ENCODE assay signal across 12 cellular contexts in the genomic region with DNA sequence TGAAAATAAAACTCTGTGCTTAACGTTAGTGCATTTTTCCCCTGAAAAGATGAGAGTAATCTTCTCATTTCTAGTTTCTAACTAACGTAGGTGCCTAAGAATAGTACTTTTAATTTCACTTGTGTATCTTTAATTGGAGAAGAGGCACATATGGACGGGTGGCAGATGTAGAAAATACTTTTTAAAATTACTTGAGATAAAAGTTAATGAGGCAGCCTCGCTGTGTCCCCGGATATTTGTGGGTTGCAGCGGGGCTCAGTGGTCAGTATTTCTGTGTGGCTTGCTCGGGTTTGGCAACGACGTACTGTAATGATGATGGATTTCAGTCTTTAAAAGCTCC. TPM values are rescaled to one million over a fixed set of nuclear protein-coding genes. Genes with fewer than 3 reads are reported as not detected.
DNase-seq lines count a peak whose midpoint lies in the region; ATAC-seq and TF ChIP-seq lines count a peak whose summit lies in the region.
"Had no signal": no experiment of that assay in that cellular context is flagged by ENCODE, and none has a peak within 500 bp of the region (broad histone marks: within the 10 kb centered on the region; RNA-seq: fewer than 3 reads in every experiment).

No MANE protein-coding gene starts in this region.

- no peak overlapping the region for H2BK120ac ChIP-seq in IMR-90 (ENCODE audit: low read depth, low read length)

- H3K4me1 ChIP-seq in IMR-90 (ENCODE audit: control insufficient read depth, insufficient read depth, low read length) (peaks cover 16% of the 10 kb centered on the region), colonic mucosa (peaks cover 2% of the 10 kb centered on the region), mesodermal cell (ENCODE audit: control insufficient read depth, insufficient read depth, low read length, poor library complexity, severe bottlenecking) (peaks cover 16% of the 10 kb centered on the region), thoracic aorta (ENCODE audit: control insufficient read depth in 1 of 2, low read depth in 2 of 2) (peaks cover 18 to 28% of the 10 kb centered on the region in 2 donors)
- H3K4me1 ChIP-seq: gastrocnemius medialis had no signal

- H3K9ac ChIP-seq in IMR-90 (ENCODE audit: low read depth, low read length) = no peak overlapping the region
- H3K9ac ChIP-seq in colonic mucosa (ENCODE audit: low read depth in 2 of 2, low read length in 2 of 2) = peak overlapping the region; percentile 51 to 92

- no TSS peak for BruUV-seq in IMR-90 (replicated peaks; lab: Mats Ljungman, UMichigan)

- H2BK20ac ChIP-seq in IMR-90 (ENCODE audit: low read depth, low read length) = no peak overlapping the region

- H2AK5ac ChIP-seq in IMR-90 (ENCODE audit: low read depth, low read length) = no peak overlapping the region

- no peak overlapping the region for H3K56ac ChIP-seq in IMR-90 (ENCODE audit: extremely low read depth, insufficient read depth, low read length)

- H4K8ac ChIP-seq in IMR-90 (ENCODE audit: low read depth in 2 of 2, low read length in 2 of 2) = no peak overlapping the region

- H2BK5ac ChIP-seq in IMR-90 (ENCODE audit: low read depth, low read length, poor library complexity, severe bottlenecking) = no peak overlapping the region

- POLR2A ChIA-PET in IMR-90 (lab: Charles Lee; ENCODE audit: unreplicated experiment) = no interaction called here

- peaks cover 35% of the 10 kb centered on the region for H4K20me1 ChIP-seq in IMR-90 (ENCODE audit: insufficient read depth, low read length)

- peaks cover 19 to 20% of the 10 kb centered on the region in 2 experiments for H3K79me1 ChIP-seq in IMR-90 (ENCODE audit: low read depth in 1 of 2, low read length in 2 of 2)

- no CpG with 5 or more reads among the region's 9 CpGs for WGBS in IMR-90 (ENCODE audit: extremely low coverage in 2 of 2, insufficient read length in 1 of 2), 2 experiments
- WGBS in mesodermal cell (ENCODE audit: insufficient coverage in 2 of 2), 2 experiments = 8 to 13% methylated on average over 6 of the region's 9 CpGs

- intact Hi-C loops in IMR-90 (cut with micrococcal nuclease) = no loop called here
- intact Hi-C loops in colonic mucosa (cut with DNase I) = no loop called here

- ATAC-seq in IMR-90 (ENCODE audit: low read depth) (no peak), thoracic aorta (ENCODE audit: insufficient number of reproducible peaks, low FRiP score, low read depth) (no peak), GM18511 (IDR thresholded peaks at IDR 0.05; ENCODE audit: unreplicated experiment) (no peak)
- ATAC-seq: gastrocnemius medialis, HCT116 had no signal

- H2AK9ac ChIP-seq in IMR-90 (replicated peaks; ENCODE audit: low read depth, low read length, poor library complexity) = no peak overlapping the region

- H3K27ac ChIP-seq in IMR-90 (ENCODE audit: insufficient read depth, low read length) (no peak overlapping the region), colonic mucosa (peak overlapping the region; percentile 48), mesodermal cell (ENCODE audit: low read depth, low read length, severe bottlenecking) (no peak overlapping the region), thoracic aorta (peak overlapping the region; percentile 87 to 95)
- H3K27ac ChIP-seq: C4-2B, gastrocnemius medialis had no signal

- no peak for TF ChIP-seq RAD21 in IMR-90 (IDR thresholded peaks at IDR 0.05; ENCODE audit: low read length)

- TF ChIP-seq CTCF in IMR-90 (conservative IDR thresholded peaks at IDR 0.05; ENCODE audit: low read depth, low read length) (no peak), colonic mucosa (IDR thresholded peaks at IDR 0.05) (no peak), thoracic aorta (IDR thresholded peaks at IDR 0.05) (no peak)

- H3K14ac ChIP-seq in IMR-90 (replicated peaks; ENCODE audit: low read depth, low read length) = no peak overlapping the region

- dilution Hi-C loops in IMR-90 (cut with HindIII; ENCODE audit: low sequenced_read_pairs, unreplicated experiment) = no loop called here

- no peak overlapping the region for H4K5ac ChIP-seq in IMR-90 (ENCODE audit: low read depth, low read length)

- no peak overlapping the region for H3K4me3 ChIP-seq in IMR-90 (ENCODE audit: insufficient read depth, low read depth, low read length)
- H3K4me3 ChIP-seq in colonic mucosa = peak overlapping the region; percentile 10
- H3K4me3 ChIP-seq in mesodermal cell (ENCODE audit: extremely low read depth, insufficient read depth, low read length, poor library complexity, severe bottlenecking) = peak overlapping the region; percentile 25
- peak overlapping the region; percentile 100 for H3K4me3 ChIP-seq in thoracic aorta

- H2AFZ ChIP-seq in IMR-90 (replicated peaks; ENCODE audit: low read length, poor library complexity) = no peak overlapping the region

- no peak overlapping the region for H3K4ac ChIP-seq in IMR-90 (ENCODE audit: low read depth, low read length)

- H3K27me3 ChIP-seq in IMR-90 (ENCODE audit: control insufficient read depth, insufficient read depth, low read length) (no peaks in the 10 kb centered on the region), colonic mucosa (peaks cover 3% of the 10 kb centered on the region), thoracic aorta (replicated peaks; ENCODE audit: insufficient read depth) (no peaks in the 10 kb centered on the region)

- CTCF ChIA-PET in IMR-90 (lab: Yijun Ruan, JAX) = no interaction called here

- H3K9me1 ChIP-seq in IMR-90 (ENCODE audit: insufficient read depth, low read length) = no peaks in the 10 kb centered on the region

- in situ Hi-C loops in IMR-90 (cut with MboI; ENCODE audit: low sequenced_read_pairs) = no loop called here

- H3K18ac ChIP-seq in IMR-90 (ENCODE audit: low read depth, low read length) = no peak overlapping the region

- H4K91ac ChIP-seq in IMR-90 (ENCODE audit: insufficient read depth, low read depth, low read length) = no peak overlapping the region

- DNase-seq in IMR-90 = no peak
- peak; percentile 40 for DNase-seq in colonic mucosa
- DNase-seq in thoracic aorta (ENCODE audit: low spot score) = no peak
- DNase-seq in Kasumi-1 (lab: John Stamatoyannopoulos, UW) = no peak
- DNase-seq in kidney tubule cell (ENCODE audit: low spot score) = no peak
- DNase-seq: gastrocnemius medialis; NCI-H2171 treated with DMSO at 0.1 percent for 48 hours; stimulated activated CD4-positive, alpha-beta T cell treated with anti-CD3 and anti-CD28 coated beads, Interleukin-2, amount 100 ng/mL, for 24 hours had no signal

- TF ChIP-seq POLR2A in IMR-90 (IDR thresholded peaks at IDR 0.05; ENCODE audit: low read depth, low read length) = no peak

- peak overlapping the region; percentile 70; the same call in 1 of the 2 replicates for H3K4me2 ChIP-seq in IMR-90 (ENCODE audit: low read depth, low read length)

- H3K36me3 ChIP-seq in IMR-90 (ENCODE audit: control insufficient read depth, insufficient read depth, low read length) = peaks cover 17% of the 10 kb centered on the region
- H3K36me3 ChIP-seq in colonic mucosa = no peaks in the 10 kb centered on the region
- H3K36me3 ChIP-seq in mesodermal cell (ENCODE audit: control insufficient read depth, insufficient read depth, low read length) = peaks cover 34% of the 10 kb centered on the region
- H3K36me3 ChIP-seq in thoracic aorta = peaks cover 19% of the 10 kb centered on the region
- H3K36me3 ChIP-seq: gastrocnemius medialis had no signal

- no peak overlapping the region for H2BK15ac ChIP-seq in IMR-90 (ENCODE audit: low read depth, low read length)

- H3K23ac ChIP-seq in IMR-90 (ENCODE audit: low read depth, low read length) = 0 out of 2 replicates have a peak overlapping the region, but pooled peaks have one; percentile 42

- H3K9me3 ChIP-seq in IMR-90 (ENCODE audit: control insufficient read depth, insufficient read depth, low read length) (no peaks in the 10 kb centered on the region), colonic mucosa (no peaks in the 10 kb centered on the region), mesodermal cell (ENCODE audit: control insufficient read depth, low read length) (no peaks in the 10 kb centered on the region), thoracic aorta (no peaks in the 10 kb centered on the region)
- H3K9me3 ChIP-seq: gastrocnemius medialis had no signal

TF ChIP-seq in IMR-90, 13 proteins besides CTCF, POLR2A, EP300 and RAD21 (continues in another document):
- TF ChIP-seq, protein P1, sequence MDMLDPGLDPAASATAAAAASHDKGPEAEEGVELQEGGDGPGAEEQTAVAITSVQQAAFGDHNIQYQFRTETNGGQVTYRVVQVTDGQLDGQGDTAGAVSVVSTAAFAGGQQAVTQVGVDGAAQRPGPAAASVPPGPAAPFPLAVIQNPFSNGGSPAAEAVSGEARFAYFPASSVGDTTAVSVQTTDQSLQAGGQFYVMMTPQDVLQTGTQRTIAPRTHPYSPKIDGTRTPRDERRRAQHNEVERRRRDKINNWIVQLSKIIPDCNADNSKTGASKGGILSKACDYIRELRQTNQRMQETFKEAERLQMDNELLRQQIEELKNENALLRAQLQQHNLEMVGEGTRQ (IDR thresholded peaks at IDR 0.05; ENCODE audit: low read depth, low read length) = no peak
- TF ChIP-seq, protein P2, sequence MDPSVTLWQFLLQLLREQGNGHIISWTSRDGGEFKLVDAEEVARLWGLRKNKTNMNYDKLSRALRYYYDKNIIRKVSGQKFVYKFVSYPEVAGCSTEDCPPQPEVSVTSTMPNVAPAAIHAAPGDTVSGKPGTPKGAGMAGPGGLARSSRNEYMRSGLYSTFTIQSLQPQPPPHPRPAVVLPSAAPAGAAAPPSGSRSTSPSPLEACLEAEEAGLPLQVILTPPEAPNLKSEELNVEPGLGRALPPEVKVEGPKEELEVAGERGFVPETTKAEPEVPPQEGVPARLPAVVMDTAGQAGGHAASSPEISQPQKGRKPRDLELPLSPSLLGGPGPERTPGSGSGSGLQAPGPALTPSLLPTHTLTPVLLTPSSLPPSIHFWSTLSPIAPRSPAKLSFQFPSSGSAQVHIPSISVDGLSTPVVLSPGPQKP (IDR thresholded peaks at IDR 0.05; ENCODE audit: borderline replicate concordance, low read depth, low read length) = no peak
- TF ChIP-seq SMC3 (IDR thresholded peaks at IDR 0.05; ENCODE audit: low read depth, low read length) (no peak), BHLHE40 (IDR thresholded peaks at IDR 0.05; ENCODE audit: low read depth, low read length) (no peak), CEBPB (IDR thresholded peaks at IDR 0.05; ENCODE audit: low read depth, low read length) (no peak), FOS (IDR thresholded peaks at IDR 0.05; ENCODE audit: low read depth, low read length) (no peak), MAFK (IDR thresholded peaks at IDR 0.05; ENCODE audit: low read depth, low read length) (no peak), MAZ (IDR thresholded peaks at IDR 0.05; ENCODE audit: borderline replicate concordance, low read depth, low read length) (no peak), CHD1 (IDR thresholded peaks at IDR 0.05; ENCODE audit: low read depth, low read length) (no peak), RCOR1 (IDR thresholded peaks at IDR 0.05; ENCODE audit: insufficient replicate concordance, low read length) (no peak)

RNA-seq across cellular contexts. Expression of a gene that starts 6.9 kb away (rescaled TPM):
- total RNA-seq in IMR-90 (2012; rRNA removed) (2.5 and 3.3 TPM in 2 replicates), colonic mucosa (10 to 100 TPM; 52.7 to 61.3 TPM), thoracic aorta (10 to 100 TPM; 92.7 to 92.8 TPM)
- 4.0 and 4.2 TPM in 2 replicates for polyA plus RNA-seq in IMR-90 (2012; rRNA removed)
- 1.8 and 5.7 TPM in 2 replicates for polyA plus RNA-seq in IMR-90 (2012; cell fraction: cytosol; rRNA removed)
- polyA plus RNA-seq in IMR-90 (2012; cell fraction: nucleus; rRNA removed; ENCODE audit: low replicate concordance) = 10.4 and 10.7 TPM in 2 replicates
- polyA plus RNA-seq in mesodermal cell (2013, experiment 1 of 2) = 25.2 TPM
- polyA plus RNA-seq in mesodermal cell (2013, experiment 2 of 2) = 29.9 TPM

Comparison
In these comparisons a context has a peak if more than half of its experiments do, and no peak if none do; other contexts are left out.
1. H3K27ac ChIP-seq: peak in colonic mucosa (single experiment) and thoracic aorta (2 of 2); none in IMR-90 (single experiment) and mesodermal cell (single experiment).
2. RNA of a gene that starts 6.9 kb away (total RNA-seq): 92.7 to 92.8 TPM in thoracic aorta and 52.7 to 61.3 TPM in colonic mucosa; 2.5 to 3.3 TPM in IMR-90; every median in the first group is over 10 times any median in the second.